In genomic region chr3:179081885-179082284, GRCh38 we compare ENCODE assay signal across 28 cellular contexts.
"Had no signal": no experiment of that assay in that cellular context is flagged by ENCODE, and none has a peak within 500 bp of the region (broad histone marks: within the 10 kb centered on the region; RNA-seq: fewer than 3 reads in every experiment).

No MANE protein-coding gene starts in this region.

- DNase-seq: activated CD4-positive, alpha-beta memory T cell treated with anti-CD3 and anti-CD28 coated beads, Interleukin-2, amount 10 ng/mL, durations not matched to agents 7 days and 5 days; activated CD4-positive, alpha-beta T cell treated with anti-CD3 and anti-CD28 coated beads for 36 hours; activated CD4-positive, alpha-beta T cell treated with anti-CD3 and anti-CD28 coated beads, Interleukin-2, amount 50 U/mL, for 1 hour; activated gamma-delta T cell treated with Interleukin-2 at 50 U/mL for 16 hours; activated naive CD4-positive, alpha-beta T cell treated with anti-CD3 and anti-CD28 coated beads, Interleukin-2, amount 10 ng/mL, durations not matched to agents 7 days and 5 days; activated naive CD8-positive, alpha-beta T cell treated with anti-CD3 and anti-CD28 coated beads for 36 hours; activated T-cell treated with anti-CD3 and anti-CD28 coated beads for 4 hours; activated T-cell treated with anti-CD3 and anti-CD28 coated beads, Interleukin-2, amount 50 U/mL, for 48 hours; brain microvascular endothelial cell; MG63; MV-4-11; NCI-H1092 treated with DMSO at 0.1 percent for 48 hours; NCI-H1930; NCI-H2171 treated with DMSO at 0.1 percent for 48 hours; NCI-H226; NCI-H510A treated with DMSO at 0.1 percent for 48 hours; NCI-H69; NK-92 treated with Interleukin-12 subunit alpha and Interleukin-12 subunit beta, amount 100 ng/mL, for 24 hours; OCI-M1; Right ventricle myocardium superior; SJCRH30; SK-N-SH; T-helper 1 cell had no signal

- H3K9ac ChIP-seq: SK-N-SH had no signal

- H3K4me2 ChIP-seq: SK-N-SH had no signal

- H3K4me3 Mint-ChIP-seq: activated CD4-positive, alpha-beta memory T cell treated with anti-CD3 and anti-CD28 coated beads, Interleukin-2, amount 10 ng/mL, durations not matched to agents 7 days and 5 days; activated CD4-positive, alpha-beta T cell treated with anti-CD3 and anti-CD28 coated beads for 36 hours; activated naive CD4-positive, alpha-beta T cell treated with anti-CD3 and anti-CD28 coated beads, Interleukin-2, amount 10 ng/mL, durations not matched to agents 7 days and 5 days; activated naive CD8-positive, alpha-beta T cell treated with anti-CD3 and anti-CD28 coated beads for 36 hours had no signal

- H3K27me3 ChIP-seq: brain microvascular endothelial cell, cardiac muscle cell, MG63, SJCRH30 had no signal

- ATAC-seq: activated CD4-positive, alpha-beta T cell treated with anti-CD3 and anti-CD28 coated beads for 36 hours; Panc1 had no signal

- H3K36me3 Mint-ChIP-seq: activated naive CD4-positive, alpha-beta T cell treated with anti-CD3 and anti-CD28 coated beads, Interleukin-2, amount 10 ng/mL, durations not matched to agents 7 days and 5 days; activated naive CD8-positive, alpha-beta T cell treated with anti-CD3 and anti-CD28 coated beads for 36 hours had no signal

- H3K9me3 ChIP-seq: MG63, SJCRH30, SK-N-SH had no signal

- H3K36me3 ChIP-seq: brain microvascular endothelial cell, cardiac muscle cell, MG63, SJCRH30 had no signal

- H3K4me3 ChIP-seq: cardiac muscle cell, MG63, SJCRH30 had no signal

- H3K27me3 Mint-ChIP-seq: activated CD4-positive, alpha-beta memory T cell treated with anti-CD3 and anti-CD28 coated beads, Interleukin-2, amount 10 ng/mL, durations not matched to agents 7 days and 5 days; activated CD4-positive, alpha-beta T cell treated with anti-CD3 and anti-CD28 coated beads for 36 hours; activated naive CD4-positive, alpha-beta T cell treated with anti-CD3 and anti-CD28 coated beads, Interleukin-2, amount 10 ng/mL, durations not matched to agents 7 days and 5 days; activated naive CD8-positive, alpha-beta T cell treated with anti-CD3 and anti-CD28 coated beads for 36 hours had no signal

- H3K27ac Mint-ChIP-seq: activated CD4-positive, alpha-beta memory T cell treated with anti-CD3 and anti-CD28 coated beads, Interleukin-2, amount 10 ng/mL, durations not matched to agents 7 days and 5 days; activated CD4-positive, alpha-beta T cell treated with anti-CD3 and anti-CD28 coated beads for 36 hours; activated naive CD4-positive, alpha-beta T cell treated with anti-CD3 and anti-CD28 coated beads, Interleukin-2, amount 10 ng/mL, durations not matched to agents 7 days and 5 days; activated naive CD8-positive, alpha-beta T cell treated with anti-CD3 and anti-CD28 coated beads for 36 hours; activated T-helper 2 cell treated with anti-CD3 and anti-CD28 coated beads, Interferon-gamma antibody, Interleukin-2, Interleukin-4, amounts not matched to agents 10 μg/mL and 5 μg/mL and 100 μg/mL, durations not matched to agents 14 hours and 24 hours and 36 hours had no signal

- H3K4me1 ChIP-seq: SJCRH30 had no signal

- H3K9me3 Mint-ChIP-seq: activated CD4-positive, alpha-beta memory T cell treated with anti-CD3 and anti-CD28 coated beads, Interleukin-2, amount 10 ng/mL, durations not matched to agents 7 days and 5 days; activated naive CD4-positive, alpha-beta T cell treated with anti-CD3 and anti-CD28 coated beads, Interleukin-2, amount 10 ng/mL, durations not matched to agents 7 days and 5 days; activated naive CD8-positive, alpha-beta T cell treated with anti-CD3 and anti-CD28 coated beads for 36 hours; activated T-helper 2 cell treated with anti-CD3 and anti-CD28 coated beads, Interferon-gamma antibody, Interleukin-2, Interleukin-4, amounts not matched to agents 10 μg/mL and 5 μg/mL and 100 μg/mL, durations not matched to agents 14 hours and 24 hours and 36 hours had no signal

- H3K27ac ChIP-seq: brain microvascular endothelial cell, cardiac muscle cell, RWPE1, SJCRH30, VCaP had no signal
